ENCODE assay signal across 8 cellular contexts in genomic region chr19:44112802-44113137, GRCh38. TPM values are rescaled to one million over a fixed set of nuclear protein-coding genes. Genes with fewer than 3 reads are reported as not detected.
DNase-seq lines count a peak whose midpoint lies in the region; ATAC-seq and TF ChIP-seq lines count a peak whose summit lies in the region.

No MANE protein-coding gene starts in this region.

- ATAC-seq in CD4-positive, alpha-beta T cell (ENCODE audit: poor library complexity): no peak
- ATAC-seq in HG02759 (IDR thresholded peaks at IDR 0.05; ENCODE audit: unreplicated experiment): peak; percentile 18
- no peak for ATAC-seq in lung (ENCODE audit: insufficient read depth, low FRiP score)

- no peaks in the 10 kb centered on the region for H3K27me3 ChIP-seq in CD4-positive, alpha-beta T cell (ENCODE audit: control insufficient read depth, insufficient read depth, low read length)
- H3K27me3 ChIP-seq in lung (ENCODE audit: control insufficient read depth, insufficient read depth): no peaks in the 10 kb centered on the region

- POLR2A ChIA-PET in CD4-positive, alpha-beta T cell (lab: Charles Lee): interaction anchor here (3.9 kb wide), 1 partner anchor 18 kb away, joined by 18 read pairs; no protein-coding TSS in a partner anchor

- DNase-seq in CD4-positive, alpha-beta T cell: no peak
- DNase-seq in lung (ENCODE audit: low spot score) (no peak), NCI-H2196 (lab: John Stamatoyannopoulos, UW; ENCODE audit: unreplicated experiment) (no peak), NCI-H526 treated with DMSO at 0.1 percent for 48 hours (lab: John Stamatoyannopoulos, UW) (no peak), hippocampal formation (lab: John Stamatoyannopoulos, UW) (no peak), amygdala (lab: John Stamatoyannopoulos, UW) (no peak)

- H3K9me3 Mint-ChIP-seq in CD4-positive, alpha-beta T cell: peaks cover 14% of the 10 kb centered on the region

- peaks cover 8% of the 10 kb centered on the region in 2 donors for H3K36me3 ChIP-seq in lung (ENCODE audit: control insufficient read depth in 2 of 2, insufficient read depth in 2 of 2, low read length in 2 of 2)

- H3K4me1 ChIP-seq in lung (ENCODE audit: control insufficient read depth in 2 of 2, insufficient read depth in 2 of 2, low read length in 2 of 2): peaks cover 0 to 1% of the 10 kb centered on the region in 2 donors

- H3K4me3 ChIP-seq in lung: peak overlapping the region; percentile 77

- CTCF ChIA-PET in CD4-positive, alpha-beta T cell (lab: Charles Lee): interaction anchor here (2.2 kb wide), 1 partner anchor 18 kb away, joined by 8 read pairs; the partner anchor contains the start of gene ZNF224

- peak overlapping the region; percentile 57 for H3K27ac Mint-ChIP-seq in CD4-positive, alpha-beta T cell

- 0% methylated on average over 11 of the region's 11 CpGs for WGBS in lung, 2 donors

- H3K36me3 Mint-ChIP-seq in CD4-positive, alpha-beta T cell (ENCODE audit: low read depth): peaks cover 79% of the 10 kb centered on the region

- no peaks in the 10 kb centered on the region for H3K27me3 Mint-ChIP-seq in CD4-positive, alpha-beta T cell

- TF ChIP-seq CTCF in CD4-positive, alpha-beta T cell (IDR thresholded peaks at IDR 0.05): no peak
- TF ChIP-seq CTCF in lung (IDR thresholded peaks at IDR 0.05; ENCODE audit: control extremely low read depth, extremely low read depth): no peak

- H3K9me3 ChIP-seq in CD4-positive, alpha-beta T cell (ENCODE audit: control insufficient read depth, low read length): peaks cover 38% of the 10 kb centered on the region
- peaks cover 4 to 7% of the 10 kb centered on the region in 2 donors for H3K9me3 ChIP-seq in lung (ENCODE audit: control insufficient read depth in 2 of 2, insufficient read depth in 1 of 2, low read length in 1 of 2)

- no peak overlapping the region for H3K27ac ChIP-seq in CD4-positive, alpha-beta T cell (ENCODE audit: low read depth, low read length)
- H3K27ac ChIP-seq in angular gyrus (ENCODE audit: low read depth, low read length) (peak overlapping the region; percentile 46), lung (ENCODE audit: low read depth in 1 of 2, low read length in 1 of 2) (peak overlapping the region; percentile 52 to 56)

- peak overlapping the region; percentile 95 for H3K4me3 Mint-ChIP-seq in CD4-positive, alpha-beta T cell

- peaks cover 37% of the 10 kb centered on the region for H3K4me1 Mint-ChIP-seq in CD4-positive, alpha-beta T cell (ENCODE audit: low read depth)

- intact Hi-C loops in CD4-positive, alpha-beta T cell (cut with DNase I, micrococcal nuclease): loop anchor here in 1 of 2 experiments (1.0 to 10.0 kb wide), 6 partner anchors 18 to 192 kb away; partner anchors contain the start of genes ZNF224, ZNF226, ZNF230 and ZNF235

RNA-seq across cellular contexts. Expression of gene ZNF225, which starts 0.4 kb away (rescaled TPM):
- total RNA-seq in CD4-positive, alpha-beta T cell: under 1 TPM; 0.71 to 0.73 TPM
- 1 to 10 TPM; 3.6 to 9.8 TPM for total RNA-seq in lung
- 1 to 10 TPM; 1.4 TPM for polyA plus RNA-seq in lung

RNA-seq across cellular contexts. Expression of gene ZNF224, which starts 18.6 kb away (rescaled TPM):
- 10 to 100 TPM; 21.3 to 23.9 TPM for total RNA-seq in CD4-positive, alpha-beta T cell
- 10 to 100 TPM; 19.8 to 63.7 TPM for total RNA-seq in lung
- 10 to 100 TPM; 11.2 to 18.7 TPM for polyA plus RNA-seq in lung

RNA-seq across cellular contexts. Expression of gene ZNF234, which starts 28.6 kb away (rescaled TPM):
- 1 to 10 TPM; 1.4 to 1.6 TPM for total RNA-seq in CD4-positive, alpha-beta T cell
- total RNA-seq in lung: 10 to 100 TPM in 1 of 2 donors, 1 to 10 TPM in 1; 9.7 to 16.2 TPM
- polyA plus RNA-seq in lung: 1 to 10 TPM; 2.6 to 3.2 TPM

RNA-seq across cellular contexts. Expression of gene ZNF284, which starts 40.8 kb away (rescaled TPM):
- total RNA-seq in CD4-positive, alpha-beta T cell: 1 to 10 TPM in 1 of 2 experiments, under 1 TPM in 1; 0.92 to 1.2 TPM
- 1 to 10 TPM; 2.1 to 4.1 TPM for total RNA-seq in lung
- polyA plus RNA-seq in lung: 1 to 10 TPM in 1 of 2 donors, under 1 TPM in 1; 0.62 to 1.0 TPM

RNA-seq across cellular contexts. Expression of gene ZNF226, which starts 52.1 kb away (rescaled TPM):
- total RNA-seq in CD4-positive, alpha-beta T cell: 1 to 10 TPM; 7.9 to 9.1 TPM
- total RNA-seq in lung: 10 to 100 TPM; 18.4 to 34.4 TPM
- polyA plus RNA-seq in lung: 10 to 100 TPM; 11.4 to 12.3 TPM

Comparison
In these comparisons a context has a peak if more than half of its experiments do, and no peak if none do; other contexts are left out.
1. RNA of gene ZNF234, which starts 28.6 kb away (total RNA-seq): 9.7 to 16.2 TPM in lung; 1.4 to 1.6 TPM in CD4-positive, alpha-beta T cell; every median in the first group is over 4 times any median in the second.